In genomic region chr14:66507181-66507721, GRCh38 we compare ENCODE assay signal across 8 cellular contexts. TPM values are rescaled to one million over a fixed set of nuclear protein-coding genes. Genes with fewer than 3 reads are reported as not detected.
DNase-seq lines count a peak whose midpoint lies in the region; ATAC-seq and TF ChIP-seq lines count a peak whose summit lies in the region.

No MANE protein-coding gene starts in this region.

- no peaks in the 10 kb centered on the region for H3K9me3 ChIP-seq in OCI-LY1 (ENCODE audit: low read length)
- H3K9me3 ChIP-seq in colonic mucosa: no peaks in the 10 kb centered on the region
- no peaks in the 10 kb centered on the region for H3K9me3 ChIP-seq in mucosa of descending colon

- peak overlapping the region; percentile 32 for H3K4me3 ChIP-seq in OCI-LY1 (ENCODE audit: low read depth, low read length, poor library complexity, severe bottlenecking)
- peak overlapping the region; percentile 73 for H3K4me3 ChIP-seq in colonic mucosa
- H3K4me3 ChIP-seq in mucosa of descending colon: peak overlapping the region; percentile 67

- no peak overlapping the region; the same call in 1 of the 2 replicates for H3K4me2 ChIP-seq in OCI-LY1 (ENCODE audit: low read length)

- in situ Hi-C loops in GM13976 (cut with MboI; ENCODE audit: low sequenced_read_pairs, unreplicated experiment): no loop called here

- no peak for DNase-seq in Right ventricle myocardium inferior (ENCODE audit: missing footprints)
- no peak for DNase-seq in cardiac septum (ENCODE audit: low spot score)
- no peak for DNase-seq in colonic mucosa
- DNase-seq in mucosa of descending colon: no peak
- no peak for DNase-seq in GM13976 (ENCODE audit: low spot score)

- H3K4me1 ChIP-seq in OCI-LY1 (ENCODE audit: insufficient read depth, low read length, severe bottlenecking) (no peaks in the 10 kb centered on the region), colonic mucosa (peaks cover 5% of the 10 kb centered on the region), mucosa of descending colon (ENCODE audit: low read depth) (peaks cover 7% of the 10 kb centered on the region)

- H3K27ac ChIP-seq in OCI-LY1 (ENCODE audit: low read depth, low read length, poor library complexity, severe bottlenecking) (no peak overlapping the region), colonic mucosa (peak overlapping the region; percentile 97)

- TF ChIP-seq CTCF in OCI-LY1 (IDR thresholded peaks at IDR 0.05; ENCODE audit: low read length) (no peak), colonic mucosa (IDR thresholded peaks at IDR 0.05) (no peak), mucosa of descending colon (IDR thresholded peaks at IDR 0.05) (no peak), GM13976 (IDR thresholded peaks at IDR 0.05; ENCODE audit: borderline replicate concordance, control extremely low read depth, extremely low read depth, insufficient read depth, missing control alignments) (no peak)

- H3F3A ChIP-seq in OCI-LY1 (ENCODE audit: insufficient read depth, low read length): no peaks in the 10 kb centered on the region

- no peaks in the 10 kb centered on the region for H3K79me2 ChIP-seq in OCI-LY1 (ENCODE audit: insufficient read depth, low read length)

- intact Hi-C loops in Right ventricle myocardium inferior (cut with DNase I): loop anchor here (5.0 to 10.0 kb wide), 2 partner anchors 145 to 738 kb away; partner anchors contain the start of gene PALS1
- intact Hi-C loops in cardiac septum (cut with DNase I): loop anchor here (10.0 kb wide), 1 partner anchor 738 kb away; the partner anchor contains the start of gene PALS1
- intact Hi-C loops in colonic mucosa (cut with DNase I): no loop called here
- intact Hi-C loops in mucosa of descending colon (cut with DNase I, micrococcal nuclease): no loop called here

- peak; percentile 21 for ATAC-seq in Right ventricle myocardium inferior
- ATAC-seq in HG02973 (IDR thresholded peaks at IDR 0.05; ENCODE audit: unreplicated experiment): peak; percentile 12
- peak; percentile 47 for ATAC-seq in mucosa of descending colon
- no peak for ATAC-seq in GM19351 (IDR thresholded peaks at IDR 0.05; ENCODE audit: unreplicated experiment)

- H3K27me3 ChIP-seq in OCI-LY1 (ENCODE audit: insufficient read depth, low read length) (no peaks in the 10 kb centered on the region; the same call in 1 of the 2 replicates), colonic mucosa (no peaks in the 10 kb centered on the region)

- H3K36me3 ChIP-seq in OCI-LY1 (ENCODE audit: insufficient read depth, low read length): no peaks in the 10 kb centered on the region
- no peaks in the 10 kb centered on the region for H3K36me3 ChIP-seq in colonic mucosa
- no peaks in the 10 kb centered on the region for H3K36me3 ChIP-seq in mucosa of descending colon (ENCODE audit: low read depth)

- no peak overlapping the region for H2AFZ ChIP-seq in OCI-LY1 (ENCODE audit: low read length)

- H3K9me2 ChIP-seq in OCI-LY1 (ENCODE audit: low read depth, low read length): no peaks in the 10 kb centered on the region

- H3K9ac ChIP-seq in OCI-LY1 (ENCODE audit: low read length): no peak overlapping the region
- peak overlapping the region; percentile 65 to 98 for H3K9ac ChIP-seq in colonic mucosa (ENCODE audit: low read depth in 2 of 2, low read length in 2 of 2)

- no peaks in the 10 kb centered on the region for H4K20me1 ChIP-seq in OCI-LY1 (ENCODE audit: insufficient read depth, low read length)

RNA-seq across cellular contexts. Expression of gene GPHN, which starts 0.7 kb away (rescaled TPM):
- total RNA-seq in Right ventricle myocardium inferior (23.5 TPM), cardiac septum (27.7 TPM), colonic mucosa (10 to 100 TPM; 32.0 to 45.2 TPM), mucosa of descending colon (10 to 100 TPM; 32.8 to 57.0 (median 38.1) TPM)

RNA-seq across cellular contexts. Expression of gene CCDC196, which starts 21.1 kb away (rescaled TPM):
- total RNA-seq in Right ventricle myocardium inferior: not detected
- not detected for total RNA-seq in cardiac septum
- 1 to 10 TPM in 1 of 2 donors, under 1 TPM in 1; 0.82 to 1.3 TPM for total RNA-seq in colonic mucosa
- 1 to 10 TPM in 1 of 3 donors, under 1 TPM in 1, not detected in 1; 0.98 to 2.1 TPM for total RNA-seq in mucosa of descending colon

Comparison
In these comparisons a context has a peak if more than half of its experiments do, and no peak if none do; other contexts are left out.
1. intact Hi-C loops: an anchor here in Right ventricle myocardium inferior (5.0 to 10.0 kb wide) and cardiac septum (10.0 kb wide); none called in colonic mucosa and mucosa of descending colon.